ENCODE assay signal across 2 cellular contexts in the genomic region with DNA sequence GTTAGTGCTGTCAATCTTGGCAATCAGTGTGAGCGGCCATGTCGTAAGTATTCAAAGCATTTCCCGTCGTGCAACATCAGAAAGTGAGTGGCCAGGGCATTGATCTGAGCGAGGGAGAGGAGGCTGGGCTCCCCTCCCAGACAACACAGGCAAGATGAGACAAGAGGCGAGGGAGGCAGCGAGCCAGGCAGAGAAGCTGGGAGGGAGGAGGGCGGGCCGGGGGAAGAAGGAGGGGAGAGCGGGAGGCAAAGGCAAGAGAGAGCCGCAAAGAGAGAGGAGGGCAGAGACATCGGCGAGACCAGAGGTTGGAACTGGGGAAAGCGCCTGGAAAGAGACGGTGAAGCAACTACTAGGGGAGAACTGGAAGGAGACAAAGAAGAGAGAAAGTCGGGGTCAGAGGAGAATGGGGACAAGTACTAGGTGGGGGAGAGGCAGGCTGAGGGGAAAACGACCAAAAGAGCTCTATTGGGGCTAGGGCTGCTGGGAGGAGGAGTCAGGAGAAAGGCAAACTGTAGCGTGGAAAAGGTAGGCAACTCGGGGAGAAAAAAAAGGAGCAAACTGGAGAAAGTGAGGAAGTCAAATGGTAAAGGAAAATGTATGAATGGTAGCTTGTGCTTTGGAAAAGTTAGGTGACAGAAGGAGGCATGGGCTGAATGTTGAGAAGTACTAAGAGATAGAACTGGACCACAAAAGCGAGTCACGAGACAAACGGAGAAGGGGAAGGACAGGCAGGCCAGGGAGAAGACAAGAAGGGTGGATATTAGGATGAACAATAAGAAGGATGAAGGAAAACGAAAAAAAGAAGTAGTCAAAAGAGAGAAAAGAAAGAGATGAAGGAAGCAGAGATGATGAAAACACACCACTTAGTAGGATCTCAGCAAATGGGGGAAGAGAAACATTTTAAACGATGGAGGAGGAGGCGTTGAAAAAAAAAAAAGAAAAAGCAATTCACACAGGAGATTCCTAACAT.
TF ChIP-seq lines count a peak whose summit lies in the region.

No MANE protein-coding gene starts in this region.

TF ChIP-seq in IMR-90, 13 proteins besides CTCF, POLR2A, EP300 and RAD21:
- TF ChIP-seq NFE2L2 (IDR thresholded peaks at IDR 0.05; ENCODE audit: low read depth, low read length) (no peak; the same call in 1 of the 2 replicates), CHD1 (IDR thresholded peaks at IDR 0.05; ENCODE audit: low read depth, low read length) (no peak), MXI1 (IDR thresholded peaks at IDR 0.05; ENCODE audit: borderline replicate concordance, low read depth, low read length) (peak; percentile 93), RCOR1 (IDR thresholded peaks at IDR 0.05; ENCODE audit: insufficient replicate concordance, low read length) (no peak), MAFK (IDR thresholded peaks at IDR 0.05; ENCODE audit: low read depth, low read length) (no peak), CEBPB (IDR thresholded peaks at IDR 0.05; ENCODE audit: low read depth, low read length) (peak; percentile 24; the same call in 1 of the 2 replicates), BHLHE40 (IDR thresholded peaks at IDR 0.05; ENCODE audit: low read depth, low read length) (peak; percentile 36; the same call in 1 of the 2 replicates), RFX5 (IDR thresholded peaks at IDR 0.05; ENCODE audit: low read depth, low read length) (no peak), SMC3 (IDR thresholded peaks at IDR 0.05; ENCODE audit: low read depth, low read length) (no peak), MAZ (IDR thresholded peaks at IDR 0.05; ENCODE audit: borderline replicate concordance, low read depth, low read length) (peak; percentile 92), FOS (IDR thresholded peaks at IDR 0.05; ENCODE audit: low read depth, low read length) (no peak)
- TF ChIP-seq, protein P1, sequence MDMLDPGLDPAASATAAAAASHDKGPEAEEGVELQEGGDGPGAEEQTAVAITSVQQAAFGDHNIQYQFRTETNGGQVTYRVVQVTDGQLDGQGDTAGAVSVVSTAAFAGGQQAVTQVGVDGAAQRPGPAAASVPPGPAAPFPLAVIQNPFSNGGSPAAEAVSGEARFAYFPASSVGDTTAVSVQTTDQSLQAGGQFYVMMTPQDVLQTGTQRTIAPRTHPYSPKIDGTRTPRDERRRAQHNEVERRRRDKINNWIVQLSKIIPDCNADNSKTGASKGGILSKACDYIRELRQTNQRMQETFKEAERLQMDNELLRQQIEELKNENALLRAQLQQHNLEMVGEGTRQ (IDR thresholded peaks at IDR 0.05; ENCODE audit: low read depth, low read length): no peak
- TF ChIP-seq, protein P2, sequence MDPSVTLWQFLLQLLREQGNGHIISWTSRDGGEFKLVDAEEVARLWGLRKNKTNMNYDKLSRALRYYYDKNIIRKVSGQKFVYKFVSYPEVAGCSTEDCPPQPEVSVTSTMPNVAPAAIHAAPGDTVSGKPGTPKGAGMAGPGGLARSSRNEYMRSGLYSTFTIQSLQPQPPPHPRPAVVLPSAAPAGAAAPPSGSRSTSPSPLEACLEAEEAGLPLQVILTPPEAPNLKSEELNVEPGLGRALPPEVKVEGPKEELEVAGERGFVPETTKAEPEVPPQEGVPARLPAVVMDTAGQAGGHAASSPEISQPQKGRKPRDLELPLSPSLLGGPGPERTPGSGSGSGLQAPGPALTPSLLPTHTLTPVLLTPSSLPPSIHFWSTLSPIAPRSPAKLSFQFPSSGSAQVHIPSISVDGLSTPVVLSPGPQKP (IDR thresholded peaks at IDR 0.05; ENCODE audit: borderline replicate concordance, low read depth, low read length): no peak
TF ChIP-seq in IMR-90: peak in this region for 4.

TF ChIP-seq in WTC11, 78 proteins besides CTCF, POLR2A, EP300 and RAD21:
- TF ChIP-seq ZNF263 (CRISPR knock-in tag; IDR thresholded peaks at IDR 0.05; ENCODE audit: low read depth): peak; percentile 61; the same call in 1 of the 2 replicates
- TF ChIP-seq, protein P3, sequence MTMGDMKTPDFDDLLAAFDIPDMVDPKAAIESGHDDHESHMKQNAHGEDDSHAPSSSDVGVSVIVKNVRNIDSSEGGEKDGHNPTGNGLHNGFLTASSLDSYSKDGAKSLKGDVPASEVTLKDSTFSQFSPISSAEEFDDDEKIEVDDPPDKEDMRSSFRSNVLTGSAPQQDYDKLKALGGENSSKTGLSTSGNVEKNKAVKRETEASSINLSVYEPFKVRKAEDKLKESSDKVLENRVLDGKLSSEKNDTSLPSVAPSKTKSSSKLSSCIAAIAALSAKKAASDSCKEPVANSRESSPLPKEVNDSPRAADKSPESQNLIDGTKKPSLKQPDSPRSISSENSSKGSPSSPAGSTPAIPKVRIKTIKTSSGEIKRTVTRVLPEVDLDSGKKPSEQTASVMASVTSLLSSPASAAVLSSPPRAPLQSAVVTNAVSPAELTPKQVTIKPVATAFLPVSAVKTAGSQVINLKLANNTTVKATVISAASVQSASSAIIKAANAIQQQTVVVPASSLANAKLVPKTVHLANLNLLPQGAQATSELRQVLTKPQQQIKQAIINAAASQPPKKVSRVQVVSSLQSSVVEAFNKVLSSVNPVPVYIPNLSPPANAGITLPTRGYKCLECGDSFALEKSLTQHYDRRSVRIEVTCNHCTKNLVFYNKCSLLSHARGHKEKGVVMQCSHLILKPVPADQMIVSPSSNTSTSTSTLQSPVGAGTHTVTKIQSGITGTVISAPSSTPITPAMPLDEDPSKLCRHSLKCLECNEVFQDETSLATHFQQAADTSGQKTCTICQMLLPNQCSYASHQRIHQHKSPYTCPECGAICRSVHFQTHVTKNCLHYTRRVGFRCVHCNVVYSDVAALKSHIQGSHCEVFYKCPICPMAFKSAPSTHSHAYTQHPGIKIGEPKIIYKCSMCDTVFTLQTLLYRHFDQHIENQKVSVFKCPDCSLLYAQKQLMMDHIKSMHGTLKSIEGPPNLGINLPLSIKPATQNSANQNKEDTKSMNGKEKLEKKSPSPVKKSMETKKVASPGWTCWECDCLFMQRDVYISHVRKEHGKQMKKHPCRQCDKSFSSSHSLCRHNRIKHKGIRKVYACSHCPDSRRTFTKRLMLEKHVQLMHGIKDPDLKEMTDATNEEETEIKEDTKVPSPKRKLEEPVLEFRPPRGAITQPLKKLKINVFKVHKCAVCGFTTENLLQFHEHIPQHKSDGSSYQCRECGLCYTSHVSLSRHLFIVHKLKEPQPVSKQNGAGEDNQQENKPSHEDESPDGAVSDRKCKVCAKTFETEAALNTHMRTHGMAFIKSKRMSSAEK (CRISPR knock-in tag; IDR thresholded peaks at IDR 0.05; ENCODE audit: borderline replicate concordance): no peak
TF ChIP-seq in WTC11: peak in this region for 1.
